ENCODE assay signal across 16 cellular contexts in the genomic region with DNA sequence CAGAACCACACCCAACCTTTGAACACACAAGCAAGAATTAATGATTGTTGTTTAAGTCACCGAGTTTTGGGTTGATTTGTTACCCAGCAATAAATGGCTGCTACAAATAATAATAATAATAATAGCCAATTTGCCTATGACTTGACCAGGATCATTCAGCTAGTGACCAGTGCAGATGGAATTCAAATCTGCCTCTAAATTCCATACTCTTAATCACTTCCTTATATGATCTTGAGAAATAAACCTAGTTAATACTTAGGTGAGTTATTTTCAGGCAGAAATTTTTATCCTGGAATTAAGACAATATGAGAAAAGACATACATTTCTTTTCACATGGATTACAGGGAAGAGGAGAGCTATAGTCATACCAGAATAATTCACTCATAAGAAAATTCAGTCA.
DNase-seq lines count a peak whose midpoint lies in the region; ATAC-seq, FAIRE-seq and TF ChIP-seq lines count a peak whose summit lies in the region.
"Had no signal": no experiment of that assay in that cellular context is flagged by ENCODE, and none has a peak within 500 bp of the region (broad histone marks: within the 10 kb centered on the region; RNA-seq: fewer than 3 reads in every experiment).

No MANE protein-coding gene starts in this region.

- H3K9me2 ChIP-seq in MM.1S (replicated peaks; ENCODE audit: insufficient read depth, low read length): no peaks in the 10 kb centered on the region

- peak overlapping the region in 1 of 2 experiments; percentile 29 for H2BK12ac ChIP-seq in mesenchymal stem cell (ENCODE audit: low read length in 2 of 2)

- H3K4me2 ChIP-seq in IMR-90 (ENCODE audit: low read depth, low read length) (no peak overlapping the region), mesenchymal stem cell (ENCODE audit: low read length, poor library complexity, severe bottlenecking) (no peak overlapping the region), MM.1S (ENCODE audit: low read depth, low read length) (no peak overlapping the region)

- H3K23ac ChIP-seq in IMR-90 (ENCODE audit: low read depth, low read length) (peak overlapping the region; percentile 99), mesenchymal stem cell (ENCODE audit: low read length in 2 of 2) (no peak overlapping the region)

- DNase-seq in IMR-90 (peak; percentile 60), chondrocyte (ENCODE audit: low spot score) (no peak), mesenchymal stem cell (no peak), thyroid gland (no peak), urothelium cell line (ENCODE audit: low spot score) (no peak), GM20000 (ENCODE audit: low spot score) (no peak), MM.1S (no peak)
- DNase-seq: activated T-cell treated with anti-CD3 and anti-CD28 coated beads for 4 hours, DND-41, hypothalamus, NCI-H526 treated with DMSO at 0.1 percent for 48 hours had no signal

- peak overlapping the region; percentile 99 for H3K14ac ChIP-seq in IMR-90 (replicated peaks; ENCODE audit: low read depth, low read length)
- no peak overlapping the region for H3K14ac ChIP-seq in mesenchymal stem cell (ENCODE audit: low read length in 2 of 2)

- H3K4ac ChIP-seq in IMR-90 (ENCODE audit: low read depth, low read length): peak overlapping the region; percentile 100
- no peak overlapping the region for H3K4ac ChIP-seq in mesenchymal stem cell (ENCODE audit: low read depth in 1 of 2, low read length in 2 of 2)

- H3K18ac ChIP-seq in IMR-90 (ENCODE audit: low read depth, low read length) (peak overlapping the region; percentile 99), mesenchymal stem cell (ENCODE audit: low read depth in 1 of 2, low read length in 2 of 2) (no peak overlapping the region)

- H3K36me3 ChIP-seq in IMR-90 (ENCODE audit: control insufficient read depth, insufficient read depth, low read length): no peaks in the 10 kb centered on the region
- no peaks in the 10 kb centered on the region for H3K36me3 ChIP-seq in mesenchymal stem cell (ENCODE audit: control insufficient read depth in 1 of 2, insufficient read depth in 2 of 2, low read depth in 1 of 2, low read length in 2 of 2)
- no peaks in the 10 kb centered on the region for H3K36me3 ChIP-seq in thyroid gland
- H3K36me3 ChIP-seq in MM.1S (replicated peaks; ENCODE audit: insufficient read depth, low read length): no peaks in the 10 kb centered on the region

- no CpG with 5 or more reads among the region's 1 CpG for WGBS in IMR-90 (ENCODE audit: extremely low coverage in 2 of 2, insufficient read length in 1 of 2), 2 experiments
- no CpG with 5 or more reads among the region's 1 CpG for WGBS in mesenchymal stem cell
- 96 to 97% methylated on average over 1 of the region's 1 CpG for WGBS in thyroid gland, 2 donors

- H4K91ac ChIP-seq in IMR-90 (ENCODE audit: insufficient read depth, low read depth, low read length): peak overlapping the region; percentile 100
- H4K91ac ChIP-seq in mesenchymal stem cell (ENCODE audit: low read length): peak overlapping the region; percentile 2

- no peaks in the 10 kb centered on the region for H3K9me3 Mint-ChIP-seq in chondrocyte (ENCODE audit: low read depth)
- H3K9me3 Mint-ChIP-seq: activated naive CD4-positive, alpha-beta T cell treated with anti-CD3 and anti-CD28 coated beads, Interleukin-2, amount 50 U/mL, for 24 hours; central memory CD8-positive, alpha-beta T cell; memory B cell had no signal

- peak overlapping the region; percentile 100 for H3K56ac ChIP-seq in IMR-90 (ENCODE audit: extremely low read depth, insufficient read depth, low read length)

- H2BK15ac ChIP-seq in IMR-90 (ENCODE audit: low read depth, low read length): peak overlapping the region; percentile 100
- H2BK15ac ChIP-seq in mesenchymal stem cell (ENCODE audit: low read depth, poor library complexity, severe bottlenecking): no peak overlapping the region

- peak overlapping the region; percentile 99 for H2BK20ac ChIP-seq in IMR-90 (ENCODE audit: low read depth, low read length)

- peaks cover 5 to 18% of the 10 kb centered on the region in 2 experiments; a peak in 3 of 4 replicates for H3K79me1 ChIP-seq in IMR-90 (ENCODE audit: low read depth in 1 of 2, low read length in 2 of 2)
- H3K79me1 ChIP-seq in mesenchymal stem cell (replicated peaks; ENCODE audit: low read length, poor library complexity, severe bottlenecking): no peaks in the 10 kb centered on the region

- H3K36me3 Mint-ChIP-seq in chondrocyte (ENCODE audit: low read depth): no peaks in the 10 kb centered on the region
- H3K36me3 Mint-ChIP-seq: activated naive CD4-positive, alpha-beta T cell treated with anti-CD3 and anti-CD28 coated beads, Interleukin-2, amount 50 U/mL, for 24 hours; CD14-positive monocyte; memory B cell had no signal

- no peak overlapping the region for H3K9ac ChIP-seq in IMR-90 (ENCODE audit: low read depth, low read length)
- H3K9ac ChIP-seq in mesenchymal stem cell (ENCODE audit: low read length): peak overlapping the region; percentile 89
- no peak overlapping the region for H3K9ac ChIP-seq in MM.1S (ENCODE audit: low read length)

- CTCF ChIA-PET in IMR-90 (lab: Yijun Ruan, JAX): interaction anchor here (1.3 to 2.4 kb wide), 3 partner anchors 9 to 120 kb away, joined by 3 to 9 read pairs (median 5); no protein-coding TSS in a partner anchor

- H4K20me1 ChIP-seq in IMR-90 (ENCODE audit: insufficient read depth, low read length) (no peaks in the 10 kb centered on the region), MM.1S (ENCODE audit: insufficient read depth, low read length) (no peaks in the 10 kb centered on the region)

- H3K27me3 ChIP-seq in IMR-90 (ENCODE audit: control insufficient read depth, insufficient read depth, low read length): no peaks in the 10 kb centered on the region
- no peaks in the 10 kb centered on the region for H3K27me3 ChIP-seq in mesenchymal stem cell (ENCODE audit: control insufficient read depth in 1 of 2, insufficient read depth in 1 of 2, low read length in 2 of 2)
- H3K27me3 ChIP-seq in thyroid gland: no peaks in the 10 kb centered on the region
- H3K27me3 ChIP-seq in MM.1S (replicated peaks; ENCODE audit: insufficient read depth, low read length): no peaks in the 10 kb centered on the region

- peak overlapping the region; percentile 25 for H3K27ac Mint-ChIP-seq in chondrocyte (ENCODE audit: unreplicated experiment)
- H3K27ac Mint-ChIP-seq: activated naive CD4-positive, alpha-beta T cell treated with anti-CD3 and anti-CD28 coated beads, Interleukin-2, amount 50 U/mL, for 24 hours; CD14-positive monocyte; memory B cell had no signal

- H3K4me3 ChIP-seq in IMR-90 (ENCODE audit: insufficient read depth, low read depth, low read length) (no peak overlapping the region), mesenchymal stem cell (ENCODE audit: insufficient read depth in 1 of 2, low read depth in 1 of 2, low read length in 2 of 2) (no peak overlapping the region), thyroid gland (replicated peaks in 1 of 3) (no peak overlapping the region), MM.1S (ENCODE audit: low read length) (no peak overlapping the region)

- peaks cover 24% of the 10 kb centered on the region for H3K9me1 ChIP-seq in IMR-90 (ENCODE audit: insufficient read depth, low read length)

- H3K4me3 Mint-ChIP-seq in chondrocyte (ENCODE audit: unreplicated experiment): no peak overlapping the region
- H3K4me3 Mint-ChIP-seq: activated naive CD4-positive, alpha-beta T cell treated with anti-CD3 and anti-CD28 coated beads, Interleukin-2, amount 50 U/mL, for 24 hours; CD14-positive monocyte; central memory CD8-positive, alpha-beta T cell; memory B cell had no signal

- H2BK5ac ChIP-seq in IMR-90 (ENCODE audit: low read depth, low read length, poor library complexity, severe bottlenecking) (peak overlapping the region; percentile 100), mesenchymal stem cell (ENCODE audit: low read depth, low read length, poor library complexity, severe bottlenecking) (no peak overlapping the region)

- TF ChIP-seq RAD21 in IMR-90 (IDR thresholded peaks at IDR 0.05; ENCODE audit: low read length): no peak

- in situ Hi-C loops in IMR-90 (cut with MboI; ENCODE audit: low sequenced_read_pairs): loop anchor here (25.0 kb wide), 1 partner anchor 421 kb away; no protein-coding TSS in a partner anchor

- H2BK120ac ChIP-seq in IMR-90 (ENCODE audit: low read depth, low read length) (peak overlapping the region; percentile 100), mesenchymal stem cell (ENCODE audit: low read depth, low read length) (no peak overlapping the region)

- TF ChIP-seq CTCF in IMR-90 (conservative IDR thresholded peaks at IDR 0.05; ENCODE audit: low read depth, low read length) (no peak), chondrocyte (IDR thresholded peaks at IDR 0.05) (no peak), thyroid gland (IDR thresholded peaks at IDR 0.05) (no peak), GM20000 (IDR thresholded peaks at IDR 0.05; ENCODE audit: extremely low read depth, missing control alignments) (no peak), MM.1S (IDR thresholded peaks at IDR 0.05; ENCODE audit: low read length) (no peak)

- H2AK9ac ChIP-seq in IMR-90 (replicated peaks; ENCODE audit: low read depth, low read length, poor library complexity): peak overlapping the region; percentile 94

- POLR2A ChIA-PET in IMR-90 (lab: Charles Lee; ENCODE audit: unreplicated experiment): interaction anchor here (1.4 to 2.3 kb wide), 2 partner anchors 31 to 115 kb away, joined by 4 to 5 read pairs; a partner anchor contains a TSS

- ATAC-seq in IMR-90 (ENCODE audit: low read depth) (no peak), HG02571 (IDR thresholded peaks at IDR 0.05; ENCODE audit: unreplicated experiment) (no peak)

- H3K27ac ChIP-seq in IMR-90 (ENCODE audit: insufficient read depth, low read length) (peak overlapping the region; percentile 95), mesenchymal stem cell (ENCODE audit: low read length, poor library complexity, severe bottlenecking) (no peak overlapping the region), thyroid gland (peak overlapping the region; percentile 61 to 83 (median 76)), MM.1S (ENCODE audit: low read length) (no peak overlapping the region)

- H3K27me3 Mint-ChIP-seq in chondrocyte (ENCODE audit: low read depth): no peaks in the 10 kb centered on the region

- H3K9me3 ChIP-seq in IMR-90 (ENCODE audit: control insufficient read depth, insufficient read depth, low read length): no peaks in the 10 kb centered on the region; the same call in 1 of the 2 replicates
- H3K9me3 ChIP-seq in mesenchymal stem cell (ENCODE audit: control insufficient read depth, low read length): no peaks in the 10 kb centered on the region
- H3K9me3 ChIP-seq in thyroid gland: no peaks in the 10 kb centered on the region
- no peaks in the 10 kb centered on the region for H3K9me3 ChIP-seq in MM.1S (replicated peaks; ENCODE audit: insufficient read depth, low read length)

- H2AK5ac ChIP-seq in IMR-90 (ENCODE audit: low read depth, low read length): peak overlapping the region; percentile 100
- H2AK5ac ChIP-seq in mesenchymal stem cell (ENCODE audit: low read length, severe bottlenecking): no peak overlapping the region

- no peak for FAIRE-seq in urothelium cell line (lab: Jason Lieb, UNC)

- H4K8ac ChIP-seq in IMR-90 (ENCODE audit: low read depth in 2 of 2, low read length in 2 of 2): peak overlapping the region; percentile 99 to 100
- no peak overlapping the region for H4K8ac ChIP-seq in mesenchymal stem cell (ENCODE audit: low read length)

- dilution Hi-C loops in IMR-90 (cut with HindIII; ENCODE audit: low sequenced_read_pairs, unreplicated experiment): no loop called here

- H3K4me1 Mint-ChIP-seq in chondrocyte (ENCODE audit: low read depth): peaks cover 47% of the 10 kb centered on the region
- H3K4me1 Mint-ChIP-seq: activated naive CD4-positive, alpha-beta T cell treated with anti-CD3 and anti-CD28 coated beads, Interleukin-2, amount 50 U/mL, for 24 hours; CD14-positive monocyte; central memory CD8-positive, alpha-beta T cell; memory B cell had no signal

- no peaks in the 10 kb centered on the region for H3K79me2 ChIP-seq in MM.1S (ENCODE audit: low read length)

- TF ChIP-seq POLR2A in IMR-90 (IDR thresholded peaks at IDR 0.05; ENCODE audit: low read depth, low read length) (no peak; the same call in 1 of the 2 replicates), thyroid gland (IDR thresholded peaks at IDR 0.05) (no peak)

- H2AFZ ChIP-seq in IMR-90 (replicated peaks; ENCODE audit: low read length, poor library complexity): peak overlapping the region; percentile 47
- no peak overlapping the region for H2AFZ ChIP-seq in mesenchymal stem cell (ENCODE audit: low read depth, low read length)
- H2AFZ ChIP-seq in MM.1S (ENCODE audit: low read length): no peak overlapping the region

- peak overlapping the region; percentile 100 for H4K5ac ChIP-seq in IMR-90 (ENCODE audit: low read depth, low read length)

- no TSS peak for BruUV-seq in IMR-90 (replicated peaks; lab: Mats Ljungman, UMichigan)

- intact Hi-C loops in IMR-90 (cut with micrococcal nuclease): no loop called here
- intact Hi-C loops in thyroid gland (cut with DNase I): no loop called here

- H3F3A ChIP-seq in MM.1S (ENCODE audit: insufficient read depth, low read length): no peaks in the 10 kb centered on the region

- H3K4me1 ChIP-seq in IMR-90 (ENCODE audit: control insufficient read depth, insufficient read depth, low read length): peaks cover 24% of the 10 kb centered on the region
- peaks cover 12% of the 10 kb centered on the region for H3K4me1 ChIP-seq in mesenchymal stem cell (ENCODE audit: control insufficient read depth, insufficient read depth, low read depth, low read length)
- peaks cover 4 to 43% of the 10 kb centered on the region in 2 donors for H3K4me1 ChIP-seq in thyroid gland
- H3K4me1 ChIP-seq in MM.1S (ENCODE audit: low read length): no peaks in the 10 kb centered on the region

Comparison
In these comparisons a context has a peak if more than half of its experiments do, and no peak if none do; other contexts are left out.
1. H3K27ac ChIP-seq: peak in IMR-90 (single experiment) and thyroid gland (3 of 3); none in mesenchymal stem cell (single experiment) and MM.1S (single experiment).